Comparison of ENCODE assay signal across 8 cellular contexts in the genomic region with DNA sequence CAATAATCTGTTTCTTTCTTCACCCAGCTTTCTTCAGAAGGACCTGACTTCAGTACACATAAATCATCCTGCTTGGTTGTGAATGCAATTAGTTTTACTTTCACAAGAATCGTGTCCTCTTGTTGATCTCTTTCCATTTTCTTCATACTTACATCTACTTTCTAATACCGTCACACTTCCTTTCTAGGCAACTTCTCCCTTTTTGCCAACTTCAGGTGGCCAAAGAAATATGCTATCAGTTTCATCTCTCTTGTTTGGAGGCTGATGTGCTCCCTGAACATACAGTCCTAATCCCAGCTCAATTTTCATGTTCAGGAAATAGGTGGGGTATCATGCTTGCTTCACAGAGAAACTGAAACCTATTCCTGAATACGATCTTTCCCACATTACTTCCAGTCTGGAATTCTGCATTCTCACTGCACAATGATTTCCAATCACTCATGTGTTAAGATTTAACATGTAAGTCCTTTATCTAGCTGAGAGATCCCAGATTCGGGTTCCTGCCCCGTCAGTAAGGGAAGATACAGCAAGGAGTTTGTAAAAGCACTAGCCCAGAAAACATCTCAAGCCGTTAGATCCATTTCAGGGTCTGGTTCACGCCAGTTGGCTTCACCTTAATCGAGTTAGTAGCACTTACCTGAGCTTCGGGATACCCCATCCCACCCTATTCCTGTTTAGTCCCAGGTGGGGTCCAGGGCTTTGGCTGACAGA. TPM values are rescaled to one million over a fixed set of nuclear protein-coding genes. Genes with fewer than 3 reads are reported as not detected.
DNase-seq lines count a peak whose midpoint lies in the region; ATAC-seq and TF ChIP-seq lines count a peak whose summit lies in the region.

No MANE protein-coding gene starts in this region.

- H3K27ac Mint-ChIP-seq in activated CD4-positive, alpha-beta T cell treated with anti-CD3 and anti-CD28 coated beads, Interleukin-2, amount 10 ng/mL, durations not matched to agents 7 days and 5 days, result peak overlapping the region; percentile 92
- peak overlapping the region; percentile 17 for H3K27ac Mint-ChIP-seq in endothelial cell (ENCODE audit: unreplicated experiment)

- H3K36me3 ChIP-seq in neuron (ENCODE audit: insufficient read depth, low read length), result no peaks in the 10 kb centered on the region

- POLR2A ChIA-PET in activated CD4-positive, alpha-beta T cell treated with anti-CD3 and anti-CD28 coated beads, Interleukin-2, amount 10 ng/mL, durations not matched to agents 7 days and 5 days (lab: Charles Lee), result interaction anchor here (0.5 kb wide), 1 partner anchor 916 kb away, joined by 3 read pairs; a partner anchor contains a TSS

- no peak for ATAC-seq in HG02981 (IDR thresholded peaks at IDR 0.05; ENCODE audit: unreplicated experiment)
- ATAC-seq in HG02884 (IDR thresholded peaks at IDR 0.05; ENCODE audit: unreplicated experiment), result no peak

- peak; percentile 11 for DNase-seq in activated CD4-positive, alpha-beta T cell treated with anti-CD3 and anti-CD28 coated beads, Interleukin-2, amount 10 ng/mL, durations not matched to agents 7 days and 5 days
- DNase-seq in activated CD4-positive, alpha-beta T cell treated with anti-CD3 and anti-CD28 coated beads for 48 hours, result no peak
- DNase-seq in RPMI7951 (ENCODE audit: low read depth), result peak; percentile 18
- DNase-seq in endothelial cell (ENCODE audit: low spot score), result no peak
- DNase-seq in GM03348 (ENCODE audit: low spot score), result no peak

- TF ChIP-seq CTCF in endothelial cell (IDR thresholded peaks at IDR 0.05; ENCODE audit: unreplicated experiment), result no peak

- H3K9me3 ChIP-seq in neuron (ENCODE audit: low read length), result no peaks in the 10 kb centered on the region

- H2AFZ ChIP-seq in neuron (ENCODE audit: low read depth, low read length), result no peak overlapping the region

- H3K4me3 Mint-ChIP-seq in activated CD4-positive, alpha-beta T cell treated with anti-CD3 and anti-CD28 coated beads, Interleukin-2, amount 10 ng/mL, durations not matched to agents 7 days and 5 days, result peak overlapping the region; percentile 77
- H3K4me3 Mint-ChIP-seq in endothelial cell (ENCODE audit: unreplicated experiment), result peak overlapping the region; percentile 92

- peaks cover 21% of the 10 kb centered on the region for H3K36me3 Mint-ChIP-seq in activated CD4-positive, alpha-beta T cell treated with anti-CD3 and anti-CD28 coated beads, Interleukin-2, amount 10 ng/mL, durations not matched to agents 7 days and 5 days (ENCODE audit: low read depth)
- peaks cover 5% of the 10 kb centered on the region for H3K36me3 Mint-ChIP-seq in endothelial cell (ENCODE audit: low read depth, unreplicated experiment)

- H3K4me1 Mint-ChIP-seq in activated CD4-positive, alpha-beta T cell treated with anti-CD3 and anti-CD28 coated beads, Interleukin-2, amount 10 ng/mL, durations not matched to agents 7 days and 5 days, result peaks cover 52% of the 10 kb centered on the region
- H3K4me1 Mint-ChIP-seq in endothelial cell (ENCODE audit: unreplicated experiment), result peaks cover 19% of the 10 kb centered on the region

- CTCF ChIA-PET in activated CD4-positive, alpha-beta T cell treated with anti-CD3 and anti-CD28 coated beads, Interleukin-2, amount 10 ng/mL, durations not matched to agents 7 days and 5 days (lab: Charles Lee), result interaction anchor here (1.0 to 1.2 kb wide), 2 partner anchors 9 to 16 kb away, joined by 3 to 5 read pairs; no protein-coding TSS in a partner anchor

- peaks cover 29% of the 10 kb centered on the region for H3K4me1 ChIP-seq in neuron (ENCODE audit: insufficient read depth, low read length)

- H3K27me3 Mint-ChIP-seq in activated CD4-positive, alpha-beta T cell treated with anti-CD3 and anti-CD28 coated beads, Interleukin-2, amount 10 ng/mL, durations not matched to agents 7 days and 5 days, result no peaks in the 10 kb centered on the region
- H3K27me3 Mint-ChIP-seq in endothelial cell (ENCODE audit: unreplicated experiment), result peaks cover 10% of the 10 kb centered on the region

- H3K27me3 ChIP-seq in neuron (ENCODE audit: insufficient read depth, low read length), result no peaks in the 10 kb centered on the region

- peak overlapping the region; percentile 76 for H3K4me3 ChIP-seq in neuron (ENCODE audit: low read length)

- H3K9me3 Mint-ChIP-seq in activated CD4-positive, alpha-beta T cell treated with anti-CD3 and anti-CD28 coated beads, Interleukin-2, amount 10 ng/mL, durations not matched to agents 7 days and 5 days, result no peaks in the 10 kb centered on the region
- H3K9me3 Mint-ChIP-seq in endothelial cell (ENCODE audit: unreplicated experiment), result no peaks in the 10 kb centered on the region

RNA-seq across cellular contexts. Expression of a gene that starts 1.0 kb away (rescaled TPM):
- 10 to 100 TPM; 65.5 to 69.1 TPM for total RNA-seq in activated CD4-positive, alpha-beta T cell treated with anti-CD3 and anti-CD28 coated beads, Interleukin-2, amount 10 ng/mL, durations not matched to agents 7 days and 5 days
- total RNA-seq in RPMI7951 (2014; rRNA removed; shearing (Covaris generic)), result 11.9 and 14.9 TPM in 2 replicates
- total RNA-seq in endothelial cell (ENCODE audit: unreplicated experiment), result 34.5 TPM

RNA-seq across cellular contexts. Expression of a gene that starts 40.1 kb away (rescaled TPM):
- total RNA-seq in activated CD4-positive, alpha-beta T cell treated with anti-CD3 and anti-CD28 coated beads, Interleukin-2, amount 10 ng/mL, durations not matched to agents 7 days and 5 days, result 1 to 10 TPM; 5.8 to 5.9 TPM
- 4.6 and 4.8 TPM in 2 replicates for total RNA-seq in RPMI7951 (2014; rRNA removed; shearing (Covaris generic))
- total RNA-seq in endothelial cell (ENCODE audit: unreplicated experiment), result 16.5 TPM

Comparison
In these comparisons a context has a peak if more than half of its experiments do, and no peak if none do; other contexts are left out.
1. DNase-seq: peak in activated CD4-positive, alpha-beta T cell treated with anti-CD3 and anti-CD28 coated beads, Interleukin-2, amount 10 ng/mL, durations not matched to agents 7 days and 5 days (single experiment) and RPMI7951 (single experiment); none in activated CD4-positive, alpha-beta T cell treated with anti-CD3 and anti-CD28 coated beads for 48 hours (single experiment), endothelial cell (single experiment) and GM03348 (single experiment).